Comparison of ENCODE assay signal across 1 cellular context in the genomic region with DNA sequence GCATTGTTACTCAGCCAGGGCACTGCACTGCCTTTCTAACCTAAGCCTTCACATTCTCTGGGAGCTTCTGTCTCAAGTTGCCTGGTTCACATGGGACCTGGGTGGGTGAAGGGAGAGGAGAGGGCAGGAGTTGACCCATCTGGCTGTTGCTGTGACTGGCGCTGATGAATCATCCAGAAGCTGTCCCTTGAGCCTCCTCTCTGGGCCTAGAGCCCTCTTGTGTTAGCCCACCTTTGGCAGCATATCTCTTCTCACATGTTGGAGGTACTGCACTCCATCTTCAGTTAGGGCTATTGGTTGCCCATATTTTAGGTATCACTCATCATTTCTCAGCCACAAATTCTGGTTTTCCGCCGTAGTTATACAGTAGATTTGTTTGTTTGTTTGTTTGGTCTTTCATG.
TF ChIP-seq lines count a peak whose summit lies in the region.

No MANE protein-coding gene starts in this region.

TF ChIP-seq in A549, 52 proteins besides CTCF, POLR2A, EP300 and RAD21 (continued from another document):
- TF ChIP-seq, protein P1, sequence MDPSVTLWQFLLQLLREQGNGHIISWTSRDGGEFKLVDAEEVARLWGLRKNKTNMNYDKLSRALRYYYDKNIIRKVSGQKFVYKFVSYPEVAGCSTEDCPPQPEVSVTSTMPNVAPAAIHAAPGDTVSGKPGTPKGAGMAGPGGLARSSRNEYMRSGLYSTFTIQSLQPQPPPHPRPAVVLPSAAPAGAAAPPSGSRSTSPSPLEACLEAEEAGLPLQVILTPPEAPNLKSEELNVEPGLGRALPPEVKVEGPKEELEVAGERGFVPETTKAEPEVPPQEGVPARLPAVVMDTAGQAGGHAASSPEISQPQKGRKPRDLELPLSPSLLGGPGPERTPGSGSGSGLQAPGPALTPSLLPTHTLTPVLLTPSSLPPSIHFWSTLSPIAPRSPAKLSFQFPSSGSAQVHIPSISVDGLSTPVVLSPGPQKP (IDR thresholded peaks at IDR 0.05; ENCODE audit: low read depth, low read length): no peak
- TF ChIP-seq RNF2 (IDR thresholded peaks at IDR 0.05; ENCODE audit: borderline replicate concordance, low read depth) (no peak), TP53 (CRISPR knock-in tag; IDR thresholded peaks at IDR 0.05) (no peak)
